ENCODE assay signal across 23 cellular contexts in the genomic region with DNA sequence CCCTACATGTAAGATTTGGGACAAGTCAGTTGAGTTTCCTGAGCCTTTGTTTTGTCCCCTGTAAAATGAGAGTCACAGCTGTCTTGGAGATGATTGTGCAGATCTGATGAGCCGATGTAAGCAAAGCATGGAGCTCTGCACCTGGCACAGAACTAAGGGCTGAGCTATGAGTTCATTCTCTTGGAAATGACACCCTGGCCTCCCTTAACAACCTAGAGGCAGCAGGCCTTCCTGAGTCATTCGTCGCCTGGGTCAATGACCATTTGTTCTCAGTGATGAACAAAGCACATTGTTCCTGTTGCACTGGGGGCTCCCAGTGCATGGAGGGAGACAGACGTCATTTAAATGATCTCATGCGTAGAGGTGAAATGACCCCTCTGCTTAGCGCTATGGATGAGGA.
A peak's percentile ranks its signal among the peaks of the same experiment; 100 is the strongest.
DNase-seq lines count a peak whose midpoint lies in the region; FAIRE-seq and TF ChIP-seq lines count a peak whose summit lies in the region.
"Had no signal": no experiment of that assay in that cellular context is flagged by ENCODE, and none has a peak within 500 bp of the region (broad histone marks: within the 10 kb centered on the region; RNA-seq: fewer than 3 reads in every experiment).

No MANE protein-coding gene starts in this region.

- no peak overlapping the region for H2AFZ ChIP-seq in neural progenitor cell (replicated peaks)
- H2AFZ ChIP-seq: hepatocyte had no signal

- H3K27me3 Mint-ChIP-seq in neural progenitor cell (ENCODE audit: insufficient read depth, low read depth) = peaks cover 9% of the 10 kb centered on the region
- H3K27me3 Mint-ChIP-seq: activated CD4-positive, alpha-beta memory T cell treated with anti-CD3 and anti-CD28 coated beads, Interleukin-2, amount 10 ng/mL, durations not matched to agents 7 days and 5 days; B cell had no signal

- no peak for TF ChIP-seq CTCF in neural progenitor cell (IDR thresholded peaks at IDR 0.05)

- H3K4me1 ChIP-seq in neural progenitor cell = peaks cover 3% of the 10 kb centered on the region
- H3K4me1 ChIP-seq: pancreas had no signal

- no peak overlapping the region for H3K4me3 Mint-ChIP-seq in neural progenitor cell
- H3K4me3 Mint-ChIP-seq: activated CD4-positive, alpha-beta memory T cell treated with anti-CD3 and anti-CD28 coated beads, Interleukin-2, amount 10 ng/mL, durations not matched to agents 7 days and 5 days; B cell; HFFc6; naive B cell; stimulated activated effector memory CD8-positive, alpha-beta T cell treated with anti-CD3 and anti-CD28 coated beads, Interleukin-12 subunit alpha, Interleukin-12 subunit beta, amount 100 ng/mL, for 72 hours had no signal

- H3K36me3 Mint-ChIP-seq in neural progenitor cell = no peaks in the 10 kb centered on the region
- H3K36me3 Mint-ChIP-seq: naive B cell; stimulated activated effector memory CD8-positive, alpha-beta T cell treated with anti-CD3 and anti-CD28 coated beads, Interleukin-12 subunit alpha, Interleukin-12 subunit beta, amount 100 ng/mL, for 72 hours had no signal

- H3K4me1 Mint-ChIP-seq in neural progenitor cell = peaks cover 6% of the 10 kb centered on the region
- H3K4me1 Mint-ChIP-seq: activated CD4-positive, alpha-beta memory T cell treated with anti-CD3 and anti-CD28 coated beads, Interleukin-2, amount 10 ng/mL, durations not matched to agents 7 days and 5 days; B cell; naive B cell; stimulated activated effector memory CD8-positive, alpha-beta T cell treated with anti-CD3 and anti-CD28 coated beads, Interleukin-12 subunit alpha, Interleukin-12 subunit beta, amount 100 ng/mL, for 72 hours had no signal

- H3K4me3 ChIP-seq in neural progenitor cell = no peak overlapping the region
- H3K4me3 ChIP-seq: hepatocyte, pancreas had no signal

- no peak for FAIRE-seq in frontal cortex (lab: Jason Lieb, UNC)
- FAIRE-seq: A204.1, keratinocyte, pancreas had no signal

- H3K79me2 ChIP-seq in neural progenitor cell (ENCODE audit: low read depth) = no peaks in the 10 kb centered on the region
- H3K79me2 ChIP-seq: hepatocyte had no signal

- peaks cover 2% of the 10 kb centered on the region for H3K9me3 Mint-ChIP-seq in neural progenitor cell
- H3K9me3 Mint-ChIP-seq: activated CD4-positive, alpha-beta memory T cell treated with anti-CD3 and anti-CD28 coated beads, Interleukin-2, amount 10 ng/mL, durations not matched to agents 7 days and 5 days; HFFc6; stimulated activated effector memory CD8-positive, alpha-beta T cell treated with anti-CD3 and anti-CD28 coated beads, Interleukin-12 subunit alpha, Interleukin-12 subunit beta, amount 100 ng/mL, for 72 hours had no signal

- H3K36me3 ChIP-seq in neural progenitor cell = no peaks in the 10 kb centered on the region
- H3K36me3 ChIP-seq: pancreas had no signal

- no peaks in the 10 kb centered on the region for H3F3A ChIP-seq in neural progenitor cell (ENCODE audit: low read depth)

- no peak overlapping the region for H3K27ac Mint-ChIP-seq in neural progenitor cell
- H3K27ac Mint-ChIP-seq: activated CD4-positive, alpha-beta memory T cell treated with anti-CD3 and anti-CD28 coated beads, Interleukin-2, amount 10 ng/mL, durations not matched to agents 7 days and 5 days; B cell; HFFc6; naive B cell; stimulated activated effector memory CD8-positive, alpha-beta T cell treated with anti-CD3 and anti-CD28 coated beads, Interleukin-12 subunit alpha, Interleukin-12 subunit beta, amount 100 ng/mL, for 72 hours had no signal

- H3K4me2 ChIP-seq in neural progenitor cell = no peak overlapping the region
- H3K4me2 ChIP-seq: hepatocyte had no signal

- H3K27ac ChIP-seq in neural progenitor cell = no peak overlapping the region
- H3K27ac ChIP-seq: hepatocyte, pancreas had no signal

- no peaks in the 10 kb centered on the region for H4K20me1 ChIP-seq in neural progenitor cell (ENCODE audit: low read depth)

- H3K9me3 ChIP-seq in neural progenitor cell (ENCODE audit: low read depth) = no peaks in the 10 kb centered on the region
- H3K9me3 ChIP-seq: pancreas had no signal

- DNase-seq in SHP77 (lab: John Stamatoyannopoulos, UW) = peak; percentile 21 to 29
- no peak for DNase-seq in SHP77 treated with DMSO at 0.1 percent for 48 hours (lab: John Stamatoyannopoulos, UW)
- DNase-seq in frontal cortex (ENCODE audit: low spot score in 2 of 2) = peak; percentile 28 to 35
- peak; percentile 30 for DNase-seq in neural progenitor cell (ENCODE audit: low spot score)
- DNase-seq in SKM-1 (lab: John Stamatoyannopoulos, UW; ENCODE audit: unreplicated experiment) = no peak
- no peak for DNase-seq in NCI-H510A (lab: John Stamatoyannopoulos, UW)
- no peak for DNase-seq in stimulated activated CD4-positive, alpha-beta T cell treated with anti-CD3 and anti-CD28 coated beads, Interleukin-12 subunit alpha, Interleukin-12 subunit beta, amount 100 ng/mL, for 4 hours
- no peak for DNase-seq in SK-N-DZ (ENCODE audit: low spot score)
- DNase-seq: activated CD4-positive, alpha-beta memory T cell treated with anti-CD3 and anti-CD28 coated beads, Interleukin-2, amount 10 ng/mL, durations not matched to agents 7 days and 5 days; activated naive CD4-positive, alpha-beta T cell; amniotic stem cell; HFFc6; Karpas-422; naive B cell; NCI-H1048; NCI-H1930; OCI-M1; pancreas had no signal

- no peak overlapping the region for H3K9ac ChIP-seq in neural progenitor cell

- H3K27me3 ChIP-seq in neural progenitor cell = no peaks in the 10 kb centered on the region
- H3K27me3 ChIP-seq: hepatocyte, pancreas had no signal

Comparison
In these comparisons a context has a peak if more than half of its experiments do, and no peak if none do; other contexts are left out.
1. DNase-seq: peak in SHP77 (2 of 2), frontal cortex (2 of 2) and neural progenitor cell (single experiment); none in SHP77 treated with DMSO at 0.1 percent for 48 hours (single experiment), SKM-1 (single experiment), NCI-H510A (single experiment), stimulated activated CD4-positive, alpha-beta T cell treated with anti-CD3 and anti-CD28 coated beads, Interleukin-12 subunit alpha, Interleukin-12 subunit beta, amount 100 ng/mL, for 4 hours (single experiment) and SK-N-DZ (single experiment).